In genomic region chrX:37571426-37572111, GRCh38 we compare ENCODE assay signal across 8 cellular contexts. TPM values are rescaled to one million over a fixed set of nuclear protein-coding genes. Genes with fewer than 3 reads are reported as not detected.
DNase-seq lines count a peak whose midpoint lies in the region; ATAC-seq and TF ChIP-seq lines count a peak whose summit lies in the region.
"Not testable (repeated sequence)": the region's sequence is repeated elsewhere in the genome, so short reads cannot be mapped to it uniquely, and the experiment has no call there.

Gene LANCL3 (plus strand): TSS chrX:37571661. CDS start chrX:37571871, 210 bp downstream.

- H3K27me3 Mint-ChIP-seq in CD4-positive, alpha-beta memory T cell = peaks cover 10 to 15% of the 10 kb centered on the region in 2 donors
- H3K27me3 Mint-ChIP-seq in activated CD8-positive, alpha-beta T cell treated with anti-CD3 and anti-CD28 coated beads, Interleukin-2, amount 10 ng/mL, durations not matched to agents 7 days and 5 days (ENCODE audit: low read depth) = not testable (repeated sequence)
- H3K27me3 Mint-ChIP-seq in naive thymus-derived CD4-positive, alpha-beta T cell = peaks cover 7 to 30% (median 16%) of the 10 kb centered on the region in 5 donors

- WGBS in mammary epithelial cell (ENCODE audit: low coverage, missing lambda C conversion rate) = 48% methylated on average over 8 of the region's 69 CpGs

- not testable (repeated sequence) for H3K4me3 ChIP-seq in CD4-positive, alpha-beta memory T cell (ENCODE audit: low read length in 2 of 2); naive thymus-derived CD4-positive, alpha-beta T cell (ENCODE audit: low read length)
- H3K4me3 ChIP-seq in NT2/D1 (ENCODE audit: insufficient read length, low read depth) = peak within 1 kb of the TSS; percentile 42
- H3K4me3 ChIP-seq in mammary epithelial cell (replicated peaks in 1 of 3; ENCODE audit: insufficient read depth in 1 of 3, low read depth in 2 of 3, low read length in 3 of 3) = peak within 1 kb of the TSS; percentile 10 to 46 (median 45)
- H3K4me3 ChIP-seq in left ventricle myocardium inferior = peak within 1 kb of the TSS; percentile 59

- peak within 1 kb of the TSS; percentile 54 to 90 (median 84) for H3K4me3 Mint-ChIP-seq in CD4-positive, alpha-beta memory T cell
- peak within 1 kb of the TSS; percentile 56 for H3K4me3 Mint-ChIP-seq in activated CD8-positive, alpha-beta T cell treated with anti-CD3 and anti-CD28 coated beads, Interleukin-2, amount 10 ng/mL, durations not matched to agents 7 days and 5 days
- peak within 1 kb of the TSS; percentile 34 to 88 (median 74) for H3K4me3 Mint-ChIP-seq in naive thymus-derived CD4-positive, alpha-beta T cell

- ATAC-seq in HG02759 (IDR thresholded peaks at IDR 0.05; ENCODE audit: unreplicated experiment) = peak; percentile 13
- peak; percentile 42 for ATAC-seq in activated CD8-positive, alpha-beta T cell treated with anti-CD3 and anti-CD28 coated beads, Interleukin-2, amount 10 ng/mL, durations not matched to agents 7 days and 5 days
- peak; percentile 46 for ATAC-seq in naive thymus-derived CD4-positive, alpha-beta T cell

- CTCF ChIA-PET in CD4-positive, alpha-beta memory T cell (lab: Charles Lee; ENCODE audit: partially characterized antibody); activated CD8-positive, alpha-beta T cell treated with anti-CD3 and anti-CD28 coated beads, Interleukin-2, amount 10 ng/mL, durations not matched to agents 7 days and 5 days (lab: Charles Lee); mammary epithelial cell (lab: Charles Lee; ENCODE audit: low non-redundant PET); naive thymus-derived CD4-positive, alpha-beta T cell (lab: Charles Lee): not testable (repeated sequence)

- H3K27ac ChIP-seq in CD4-positive, alpha-beta memory T cell (ENCODE audit: low read depth, low read length); mammary epithelial cell (ENCODE audit: insufficient read depth, low read depth, low read length); left ventricle myocardium inferior (replicated peaks); naive thymus-derived CD4-positive, alpha-beta T cell (ENCODE audit: low read depth, low read length): not testable (repeated sequence)

- not testable (repeated sequence) for TF ChIP-seq CTCF in mammary epithelial cell (conservative IDR thresholded peaks at IDR 0.05 in 1 of 2, IDR thresholded peaks at IDR 0.05 in 1 of 2; ENCODE audit: extremely low read depth in 1 of 2, insufficient read depth in 1 of 2, low read depth in 1 of 2, low read length in 2 of 2); left ventricle myocardium inferior (IDR thresholded peaks at IDR 0.05; ENCODE audit: borderline replicate concordance)

- BruUV-seq in mammary epithelial cell (replicated peaks; lab: Mats Ljungman, UMichigan) = not testable (repeated sequence)

- not testable (repeated sequence) for H3K4me1 Mint-ChIP-seq in CD4-positive, alpha-beta memory T cell; activated CD8-positive, alpha-beta T cell treated with anti-CD3 and anti-CD28 coated beads, Interleukin-2, amount 10 ng/mL, durations not matched to agents 7 days and 5 days (ENCODE audit: low read depth)
- peaks cover 4 to 15% (median 7%) of the 10 kb centered on the region in 7 donors for H3K4me1 Mint-ChIP-seq in naive thymus-derived CD4-positive, alpha-beta T cell

- not testable (repeated sequence) for H3K9me3 ChIP-seq in CD4-positive, alpha-beta memory T cell (ENCODE audit: control insufficient read depth in 1 of 2, low read length in 2 of 2); NT2/D1 (ENCODE audit: insufficient read depth, low read length); mammary epithelial cell (replicated peaks; ENCODE audit: insufficient read depth, low read length); left ventricle myocardium inferior (replicated peaks); naive thymus-derived CD4-positive, alpha-beta T cell (ENCODE audit: control insufficient read depth in 2 of 3, low read length in 3 of 3)

- not testable (repeated sequence) for H3K9me3 Mint-ChIP-seq in CD4-positive, alpha-beta memory T cell; activated CD8-positive, alpha-beta T cell treated with anti-CD3 and anti-CD28 coated beads, Interleukin-2, amount 10 ng/mL, durations not matched to agents 7 days and 5 days (ENCODE audit: insufficient read depth); naive thymus-derived CD4-positive, alpha-beta T cell

- peak within 1 kb of the TSS; percentile 60 for H3K4me2 ChIP-seq in mammary epithelial cell (ENCODE audit: insufficient read depth, low read depth, low read length)

- H2AFZ ChIP-seq in mammary epithelial cell (ENCODE audit: low read depth, low read length) = peak within 1 kb of the TSS; percentile 81

- not testable (repeated sequence) for H3K79me2 ChIP-seq in mammary epithelial cell (ENCODE audit: insufficient read depth, low read length)

- H3K27me3 ChIP-seq in CD4-positive, alpha-beta memory T cell (ENCODE audit: insufficient read depth, low read length); NT2/D1 (ENCODE audit: insufficient read depth, insufficient read length); mammary epithelial cell (ENCODE audit: insufficient read depth, low read length); left ventricle myocardium inferior (ENCODE audit: low read depth); naive thymus-derived CD4-positive, alpha-beta T cell (ENCODE audit: control insufficient read depth in 2 of 2, insufficient read depth in 2 of 2, low read length in 2 of 2): not testable (repeated sequence)

- H3K9ac ChIP-seq in NT2/D1 (ENCODE audit: insufficient read length, low read depth) = peak within 1 kb of the TSS; percentile 42
- H3K9ac ChIP-seq in mammary epithelial cell (ENCODE audit: insufficient read depth, low read length) = peak within 1 kb of the TSS; percentile 16

- in situ Hi-C loops in mammary epithelial cell (cut with MboI; ENCODE audit: low sequenced_read_pairs in 2 of 2) = not testable (repeated sequence)

- POLR2A ChIA-PET in CD4-positive, alpha-beta memory T cell (lab: Charles Lee; ENCODE audit: partially characterized antibody); activated CD8-positive, alpha-beta T cell treated with anti-CD3 and anti-CD28 coated beads, Interleukin-2, amount 10 ng/mL, durations not matched to agents 7 days and 5 days (lab: Charles Lee); naive thymus-derived CD4-positive, alpha-beta T cell (lab: Charles Lee): not testable (repeated sequence)

- intact Hi-C loops in CD4-positive, alpha-beta memory T cell (cut with micrococcal nuclease); left ventricle myocardium inferior (cut with micrococcal nuclease): not testable (repeated sequence)
- intact Hi-C loops in mammary epithelial cell (cut with micrococcal nuclease) = loop anchor here (1.0 kb wide), 3 partner anchors 174 to 269 kb away; no protein-coding TSS in a partner anchor
- intact Hi-C loops in naive thymus-derived CD4-positive, alpha-beta T cell (cut with micrococcal nuclease) = loop anchor here in 1 of 2 donors (10.0 kb wide), 1 partner anchor 253 kb away; no protein-coding TSS in a partner anchor

- not testable (repeated sequence) for H4K20me1 ChIP-seq in mammary epithelial cell (ENCODE audit: insufficient read depth, low read length)

- H3K27ac Mint-ChIP-seq in CD4-positive, alpha-beta memory T cell = peak within 1 kb of the TSS in 2 of 7 donors; percentile 60 to 89
- H3K27ac Mint-ChIP-seq in activated CD8-positive, alpha-beta T cell treated with anti-CD3 and anti-CD28 coated beads, Interleukin-2, amount 10 ng/mL, durations not matched to agents 7 days and 5 days = peak within 1 kb of the TSS; percentile 15
- H3K27ac Mint-ChIP-seq in naive thymus-derived CD4-positive, alpha-beta T cell = peak within 1 kb of the TSS in 1 of 9 donors; percentile 61

- not testable (repeated sequence) for H3K36me3 ChIP-seq in CD4-positive, alpha-beta memory T cell (ENCODE audit: insufficient read depth, low read length); NT2/D1 (ENCODE audit: insufficient read depth, insufficient read length, low read length); mammary epithelial cell (ENCODE audit: insufficient read depth, low read length); left ventricle myocardium inferior; naive thymus-derived CD4-positive, alpha-beta T cell (ENCODE audit: control insufficient read depth in 2 of 3, insufficient read depth in 3 of 3, low read length in 3 of 3)

- dilution Hi-C loops in mammary epithelial cell (cut with HindIII; ENCODE audit: low sequenced_read_pairs) = not testable (repeated sequence)

- not testable (repeated sequence) for H3K36me3 Mint-ChIP-seq in CD4-positive, alpha-beta memory T cell; activated CD8-positive, alpha-beta T cell treated with anti-CD3 and anti-CD28 coated beads, Interleukin-2, amount 10 ng/mL, durations not matched to agents 7 days and 5 days (ENCODE audit: low read depth); naive thymus-derived CD4-positive, alpha-beta T cell

- H3K4me1 ChIP-seq in CD4-positive, alpha-beta memory T cell (ENCODE audit: insufficient read depth, low read length); NT2/D1 (ENCODE audit: insufficient read depth, insufficient read length); mammary epithelial cell (ENCODE audit: insufficient read depth, low read length); left ventricle myocardium inferior; naive thymus-derived CD4-positive, alpha-beta T cell (ENCODE audit: control insufficient read depth in 2 of 2, insufficient read depth in 2 of 2, low read length in 2 of 2): not testable (repeated sequence)

- not testable (repeated sequence) for DNase-seq in CD4-positive, alpha-beta memory T cell; NT2/D1 (ENCODE audit: low read depth, low spot score); mammary epithelial cell
- peak; percentile 18 for DNase-seq in activated CD8-positive, alpha-beta T cell treated with anti-CD3 and anti-CD28 coated beads, Interleukin-2, amount 10 ng/mL, durations not matched to agents 7 days and 5 days
- peak; percentile 16 for DNase-seq in left ventricle myocardium inferior
- DNase-seq in naive thymus-derived CD4-positive, alpha-beta T cell = peak in 1 of 9 donors; percentile 20
- peak; percentile 1 for DNase-seq in stimulated activated CD4-positive, alpha-beta T cell treated with anti-CD3 and anti-CD28 coated beads, Interleukin-4, amount 100 ng/mL, for 1 hour

RNA-seq across cellular contexts. Expression of gene LANCL3, which starts in this region (rescaled TPM):
- total RNA-seq in CD4-positive, alpha-beta memory T cell = under 1 TPM; 0.15 to 0.17 TPM
- under 1 TPM; 0.06 to 0.10 TPM for polyA plus RNA-seq in CD4-positive, alpha-beta memory T cell
- under 1 TPM; 0.23 to 0.29 TPM for total RNA-seq in activated CD8-positive, alpha-beta T cell treated with anti-CD3 and anti-CD28 coated beads, Interleukin-2, amount 10 ng/mL, durations not matched to agents 7 days and 5 days
- total RNA-seq in mammary epithelial cell (1 to 10 TPM; 1.2 to 1.4 TPM), left ventricle myocardium inferior (0.27 TPM)
- 1.2 TPM for polyA plus RNA-seq in mammary epithelial cell
- 0.47 TPM for polyA minus RNA-seq in mammary epithelial cell
- under 1 TPM; 0.03 to 0.53 (median 0.16) TPM for total RNA-seq in naive thymus-derived CD4-positive, alpha-beta T cell
- polyA plus RNA-seq in naive thymus-derived CD4-positive, alpha-beta T cell = not detected

Comparison
In these comparisons a context has a peak if more than half of its experiments do, and no peak if none do; other contexts are left out.
1. Peak in DNase-seq and ATAC-seq in activated CD8-positive, alpha-beta T cell treated with anti-CD3 and anti-CD28 coated beads, Interleukin-2, amount 10 ng/mL, durations not matched to agents 7 days and 5 days; RNA of the gene not detected or under 1 TPM.
2. Peak in DNase-seq and H3K4me3 ChIP-seq in left ventricle myocardium inferior; RNA of the gene not detected or under 1 TPM.
3. Peak in ATAC-seq in naive thymus-derived CD4-positive, alpha-beta T cell; RNA of the gene not detected or under 1 TPM.